In the genomic region with DNA sequence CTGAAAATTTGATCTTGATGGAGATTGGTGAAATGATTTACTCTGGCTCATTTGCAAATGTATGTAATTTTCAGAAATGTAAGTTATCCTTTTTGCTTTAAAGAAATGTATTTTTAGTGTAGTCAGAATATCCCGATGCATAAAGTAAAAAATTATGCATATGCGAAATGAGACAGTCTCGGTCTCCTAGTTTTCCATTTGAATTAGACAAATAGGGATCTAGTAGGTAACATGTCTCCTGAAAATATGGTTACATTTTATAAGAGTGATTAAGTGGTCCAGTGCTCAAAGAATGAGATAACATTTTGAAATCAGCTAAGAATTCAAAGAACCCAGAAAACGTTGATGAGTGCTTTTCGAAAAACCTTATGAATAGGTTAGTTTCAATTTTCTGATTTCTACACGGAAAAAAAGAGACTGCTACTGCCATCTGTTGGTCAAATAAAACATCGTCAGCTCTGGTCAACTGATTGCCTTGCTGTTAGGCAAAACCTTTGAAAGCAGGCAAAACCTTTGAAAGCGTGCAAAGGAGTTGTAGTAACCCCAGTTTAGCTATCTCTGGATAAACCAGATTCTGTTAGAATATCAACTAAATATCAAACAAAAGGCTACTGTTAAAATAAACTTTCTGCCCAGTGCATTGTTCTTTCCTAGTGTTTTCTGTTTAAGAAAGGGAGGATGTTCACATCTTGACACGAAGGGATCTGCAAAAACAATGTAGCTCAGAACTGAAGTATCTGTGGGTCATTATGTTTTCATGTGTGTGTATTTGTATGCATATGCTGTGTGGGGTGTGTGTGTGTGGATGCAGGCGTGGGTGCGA, we compare ENCODE assay signal across 8 cellular contexts. TPM values are rescaled to one million over a fixed set of nuclear protein-coding genes. Genes with fewer than 3 reads are reported as not detected.
DNase-seq lines count a peak whose midpoint lies in the region; ATAC-seq and TF ChIP-seq lines count a peak whose summit lies in the region.

No MANE protein-coding gene starts in this region.

- no peak overlapping the region for H3K27ac ChIP-seq in heart left ventricle
- no peak overlapping the region for H3K27ac ChIP-seq in upper lobe of left lung

- H3K4me1 Mint-ChIP-seq in memory B cell, result peaks cover 2% of the 10 kb centered on the region

- no peak for DNase-seq in heart left ventricle
- no peak for DNase-seq in Right ventricle myocardium superior
- peak; percentile 22 to 25 for DNase-seq in SHP77 (lab: John Stamatoyannopoulos, UW)
- DNase-seq in choroid plexus epithelial cell (ENCODE audit: low read depth), result peak; percentile 80
- DNase-seq in memory B cell (ENCODE audit: low spot score in 2 of 2), result peak; percentile 13 to 28
- DNase-seq in upper lobe of left lung, result no peak

- TF ChIP-seq EP300 in Ishikawa (IDR thresholded peaks at IDR 0.05; ENCODE audit: borderline replicate concordance), result no peak
- TF ChIP-seq EP300 in upper lobe of left lung (IDR thresholded peaks at IDR 0.05), result no peak

- TF ChIP-seq RAD21 in Ishikawa (IDR thresholded peaks at IDR 0.05; ENCODE audit: low read depth), result peak; percentile 56

- no peaks in the 10 kb centered on the region for H3K36me3 ChIP-seq in heart left ventricle
- no peaks in the 10 kb centered on the region for H3K36me3 ChIP-seq in upper lobe of left lung

- intact Hi-C loops in heart left ventricle (cut with DNase I) (loop anchor here in 8 of 10 donors (2.0 to 10.0 kb wide), 5 partner anchors 83 to 396 kb away; no protein-coding TSS in a partner anchor), Right ventricle myocardium superior (cut with DNase I) (loop anchor here (5.0 kb wide), 1 partner anchor 396 kb away; no protein-coding TSS in a partner anchor)

- no peaks in the 10 kb centered on the region for H3K9me3 ChIP-seq in heart left ventricle
- no peaks in the 10 kb centered on the region for H3K9me3 ChIP-seq in upper lobe of left lung

- H3K36me3 Mint-ChIP-seq in memory B cell, result no peaks in the 10 kb centered on the region

- peaks cover 0 to 5% (median 0%) of the 10 kb centered on the region in 9 donors for H3K27me3 ChIP-seq in heart left ventricle
- no peaks in the 10 kb centered on the region for H3K27me3 ChIP-seq in upper lobe of left lung

- no peaks in the 10 kb centered on the region for H3K9me3 Mint-ChIP-seq in memory B cell

- TF ChIP-seq POLR2A in heart left ventricle (IDR thresholded peaks at IDR 0.05), result no peak
- no peak for TF ChIP-seq POLR2A in upper lobe of left lung (IDR thresholded peaks at IDR 0.05)

- no peak overlapping the region for H3K4me3 Mint-ChIP-seq in memory B cell

- WGBS in heart left ventricle, 4 donors, result 35 to 43% (median 40%) methylated on average over 11 of the region's 11 CpGs
- WGBS in upper lobe of left lung, 2 donors, result 38 to 41% methylated on average over 11 of the region's 11 CpGs

- H3K4me3 ChIP-seq in heart left ventricle, result peak overlapping the region in 9 of 12 donors; percentile 26 to 46 (median 35)
- H3K4me3 ChIP-seq in choroid plexus epithelial cell (ENCODE audit: low read depth, low read length), result peak overlapping the region; percentile 46
- peak overlapping the region in 2 of 4 donors; percentile 35 to 39 for H3K4me3 ChIP-seq in upper lobe of left lung

- H3K4me1 ChIP-seq in heart left ventricle (peaks cover 0 to 5% (median 0%) of the 10 kb centered on the region in 12 donors), upper lobe of left lung (peaks cover 0 to 4% (median 0%) of the 10 kb centered on the region in 4 donors)

- peak; percentile 40 to 73 (median 62) for TF ChIP-seq CTCF in heart left ventricle (IDR thresholded peaks at IDR 0.05)
- peak; percentile 76 for TF ChIP-seq CTCF in choroid plexus epithelial cell (conservative IDR thresholded peaks at IDR 0.05; ENCODE audit: low read depth, low read length)
- peak in 5 of 6 experiments; percentile 23 to 49 (median 48) for TF ChIP-seq CTCF in upper lobe of left lung (IDR thresholded peaks at IDR 0.05)

- H3K27me3 Mint-ChIP-seq in memory B cell, result peaks cover 2% of the 10 kb centered on the region

- H3K27ac Mint-ChIP-seq in memory B cell, result no peak overlapping the region

- ATAC-seq in heart left ventricle, result no peak
- no peak for ATAC-seq in Right ventricle myocardium superior (ENCODE audit: poor library complexity)
- ATAC-seq in GM21717 (IDR thresholded peaks at IDR 0.05; ENCODE audit: unreplicated experiment), result peak; percentile 88
- ATAC-seq in memory B cell (ENCODE audit: low read depth), result peak; percentile 39
- peak in 1 of 2 donors; percentile 61 for ATAC-seq in upper lobe of left lung (ENCODE audit: low FRiP score in 2 of 2)

TF ChIP-seq in Ishikawa, 13 proteins besides CTCF, POLR2A, EP300 and RAD21:
- no peak for TF ChIP-seq CEBPB (IDR thresholded peaks at IDR 0.05)
- no peak for TF ChIP-seq REST (IDR thresholded peaks at IDR 0.05; ENCODE audit: low read depth)

RNA-seq across cellular contexts. Expression of gene CHMP2B, which starts 59.3 kb away (rescaled TPM):
- 10 to 100 TPM; 25.3 to 42.3 (median 32.0) TPM for total RNA-seq in heart left ventricle
- 10 to 100 TPM; 13.6 to 28.3 TPM for polyA plus RNA-seq in heart left ventricle
- 30.2 TPM for total RNA-seq in Right ventricle myocardium superior
- 10 to 100 TPM; 15.7 to 56.3 (median 38.9) TPM for total RNA-seq in upper lobe of left lung

Comparison
In these comparisons a context has a peak if more than half of its experiments do, and no peak if none do; other contexts are left out.
1. ATAC-seq: peak in GM21717 (single experiment) and memory B cell (single experiment); none in heart left ventricle (0 of 4) and Right ventricle myocardium superior (single experiment).
2. DNase-seq: peak in SHP77 (2 of 2), choroid plexus epithelial cell (single experiment) and memory B cell (2 of 2); none in heart left ventricle (0 of 5), Right ventricle myocardium superior (single experiment) and upper lobe of left lung (0 of 2).
3. Peak in every context shown above with its lines, with median percentiles within 50 percentile points of each other: CTCF ChIP-seq.